ENCODE assay signal across 17 cellular contexts in the genomic region with DNA sequence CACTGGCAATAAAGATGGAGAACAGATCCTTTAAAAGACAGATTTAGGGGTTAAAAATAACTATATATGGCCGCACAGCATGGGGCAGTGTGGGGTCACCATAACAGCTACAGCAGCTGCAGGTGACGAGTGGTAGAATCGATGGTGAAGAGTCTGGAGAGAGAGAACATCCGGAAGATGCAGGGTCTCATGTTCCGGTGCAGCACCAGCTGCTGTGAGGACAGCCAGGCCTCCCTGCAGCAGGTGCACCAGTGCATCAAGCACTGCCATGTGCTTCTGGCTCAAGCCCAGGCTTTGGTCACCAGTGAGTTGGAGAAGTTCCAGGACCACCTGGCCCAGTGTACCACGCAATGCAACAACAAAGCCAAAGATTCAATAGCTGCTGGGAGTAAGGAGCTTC.
DNase-seq lines count a peak whose midpoint lies in the region; ATAC-seq and TF ChIP-seq lines count a peak whose summit lies in the region.
"Had no signal": no experiment of that assay in that cellular context is flagged by ENCODE, and none has a peak within 500 bp of the region (broad histone marks: within the 10 kb centered on the region; RNA-seq: fewer than 3 reads in every experiment).

No MANE protein-coding gene starts in this region.

- peaks cover 2 to 4% of the 10 kb centered on the region in 2 donors for H3K9me3 Mint-ChIP-seq in natural killer cell
- H3K9me3 Mint-ChIP-seq in natural killer cell treated with Interleukin-12 subunit alpha and Interleukin-12 subunit beta and Interleukin-15 and Interleukin-18, amount 100 ng/mL, for 72 hours = peaks cover 4% of the 10 kb centered on the region

- no peak for TF ChIP-seq CTCF in natural killer cell (IDR thresholded peaks at IDR 0.05)

- no peaks in the 10 kb centered on the region for H3K9me3 ChIP-seq in T-helper 17 cell (ENCODE audit: control insufficient read depth, low read length, poor library complexity, severe bottlenecking)
- H3K9me3 ChIP-seq: thoracic aorta had no signal

- no peaks in the 10 kb centered on the region for H3K27me3 Mint-ChIP-seq in natural killer cell (ENCODE audit: low read depth in 2 of 2)
- H3K27me3 Mint-ChIP-seq in natural killer cell treated with Interleukin-12 subunit alpha and Interleukin-12 subunit beta and Interleukin-15 and Interleukin-18, amount 100 ng/mL, for 72 hours = no peaks in the 10 kb centered on the region
- no peaks in the 10 kb centered on the region for H3K27me3 Mint-ChIP-seq in T-helper 17 cell

- H3K36me3 Mint-ChIP-seq in natural killer cell (peaks cover 9% of the 10 kb centered on the region), T-helper 17 cell (ENCODE audit: low read depth) (peaks cover 7% of the 10 kb centered on the region)
- peaks cover 11% of the 10 kb centered on the region for H3K36me3 Mint-ChIP-seq in natural killer cell treated with Interleukin-12 subunit alpha and Interleukin-12 subunit beta and Interleukin-15 and Interleukin-18, amount 100 ng/mL, for 72 hours

- H3K4me3 Mint-ChIP-seq in natural killer cell (no peak overlapping the region), T-helper 17 cell (peak overlapping the region; percentile 10)
- no peak overlapping the region for H3K4me3 Mint-ChIP-seq in natural killer cell treated with Interleukin-12 subunit alpha and Interleukin-12 subunit beta and Interleukin-15 and Interleukin-18, amount 100 ng/mL, for 72 hours
- H3K4me3 Mint-ChIP-seq: mesothelial cell of epicardium, WTC11 had no signal

- intact Hi-C loops in natural killer cell (cut with micrococcal nuclease) = no loop called here

- H3K4me1 Mint-ChIP-seq in natural killer cell (peaks cover 43% of the 10 kb centered on the region in 2 donors), T-helper 17 cell (peaks cover 28% of the 10 kb centered on the region)
- H3K4me1 Mint-ChIP-seq in natural killer cell treated with Interleukin-12 subunit alpha and Interleukin-12 subunit beta and Interleukin-15 and Interleukin-18, amount 100 ng/mL, for 72 hours (ENCODE audit: low read depth in 2 of 2) = peaks cover 8 to 23% of the 10 kb centered on the region in 2 donors

- H3K27ac Mint-ChIP-seq in natural killer cell (peak overlapping the region; percentile 39 to 67), T-helper 17 cell (peak overlapping the region; percentile 47)
- H3K27ac Mint-ChIP-seq in natural killer cell treated with Interleukin-12 subunit alpha and Interleukin-12 subunit beta and Interleukin-15 and Interleukin-18, amount 100 ng/mL, for 72 hours = peak overlapping the region in 1 of 2 donors; percentile 13
- H3K27ac Mint-ChIP-seq: mesothelial cell of epicardium, WTC11 had no signal

- DNase-seq in natural killer cell (no peak), NCI-H2029 treated with DMSO at 0.1 percent for 48 hours (lab: John Stamatoyannopoulos, UW) (peak; percentile 9), T-helper 17 cell (no peak), NCI-H1694 (lab: John Stamatoyannopoulos, UW) (no peak)
- DNase-seq in natural killer cell treated with Interleukin-12 subunit alpha and Interleukin-12 subunit beta and Interleukin-15 and Interleukin-18, amount 100 ng/mL, for 72 hours (ENCODE audit: low spot score) = no peak
- DNase-seq: C1 segment of cervical spinal cord; effector CD8-positive, alpha-beta T cell; GM23248; hippocampal formation; NCI-H187 treated with DMSO at 0.1 percent for 48 hours; nucleus accumbens; PC-3 had no signal

- ATAC-seq in natural killer cell (no peak), T-helper 17 cell (no peak), GM19455 (IDR thresholded peaks at IDR 0.05; ENCODE audit: unreplicated experiment) (no peak), GM18498 (IDR thresholded peaks at IDR 0.05; ENCODE audit: unreplicated experiment) (no peak)
- ATAC-seq in natural killer cell treated with Interleukin-12 subunit alpha and Interleukin-12 subunit beta and Interleukin-15 and Interleukin-18, amount 100 ng/mL, for 72 hours = no peak
- ATAC-seq: PC-3, WTC11 had no signal
